1 cellular context compared by ENCODE assay signal in the genomic region with DNA sequence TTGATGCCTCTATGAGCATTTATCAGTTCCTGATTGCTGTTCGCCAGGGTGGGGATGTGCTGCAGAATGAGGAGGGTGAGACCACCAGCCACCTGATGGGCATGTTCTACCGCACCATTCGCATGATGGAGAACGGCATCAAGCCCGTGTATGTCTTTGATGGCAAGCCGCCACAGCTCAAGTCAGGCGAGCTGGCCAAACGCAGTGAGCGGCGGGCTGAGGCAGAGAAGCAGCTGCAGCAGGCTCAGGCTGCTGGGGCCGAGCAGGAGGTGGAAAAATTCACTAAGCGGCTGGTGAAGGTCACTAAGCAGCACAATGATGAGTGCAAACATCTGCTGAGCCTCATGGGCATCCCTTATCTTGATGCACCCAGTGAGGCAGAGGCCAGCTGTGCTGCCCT.
TF ChIP-seq lines count a peak whose summit lies in the region.

No MANE protein-coding gene starts in this region.

TF ChIP-seq in GM12878, 131 proteins besides CTCF, POLR2A, EP300 and RAD21:
- no peak for TF ChIP-seq HDAC6 (IDR thresholded peaks at IDR 0.05; ENCODE audit: unreplicated experiment)
